ENCODE assay signal across 8 cellular contexts in the genomic region with DNA sequence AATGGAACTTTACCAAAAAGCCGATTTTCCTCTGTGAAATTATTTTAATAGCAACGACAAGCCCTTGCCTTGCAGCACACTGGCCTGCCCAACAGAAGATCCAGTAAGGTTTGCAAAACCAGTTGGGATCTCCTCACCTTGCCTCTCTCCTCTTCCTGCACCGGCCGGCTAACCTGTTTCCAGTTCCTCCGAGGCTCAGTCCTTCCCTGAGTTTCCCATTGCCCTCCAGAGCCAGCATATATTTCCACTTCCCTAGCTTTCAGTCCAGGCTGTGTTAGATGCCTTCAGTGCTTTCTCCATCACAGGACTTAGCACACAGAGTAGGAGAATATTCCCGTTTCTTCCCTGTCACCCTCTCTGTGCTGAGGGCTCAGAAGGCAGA.
A peak's percentile ranks its signal among the peaks of the same experiment; 100 is the strongest.
DNase-seq lines count a peak whose midpoint lies in the region; ATAC-seq, FAIRE-seq and TF ChIP-seq lines count a peak whose summit lies in the region.

No MANE protein-coding gene starts in this region.

- no peak for ATAC-seq in HG02981 (IDR thresholded peaks at IDR 0.05; ENCODE audit: unreplicated experiment)

- no peak for FAIRE-seq in HTR-8/SVneo (lab: Jason Lieb, UNC)

- H3K4me2 ChIP-seq in skeletal muscle satellite cell (ENCODE audit: low read length) = peak overlapping the region; percentile 89

- no peaks in the 10 kb centered on the region for H3K36me3 ChIP-seq in WERI-Rb-1
- no peaks in the 10 kb centered on the region for H3K36me3 ChIP-seq in iPS-15b (ENCODE audit: control insufficient read depth, insufficient read depth, low read length)
- no peaks in the 10 kb centered on the region for H3K36me3 ChIP-seq in skeletal muscle satellite cell (ENCODE audit: insufficient read depth, low read length)

- peak overlapping the region; percentile 69 for H3K27ac ChIP-seq in WERI-Rb-1

- no peaks in the 10 kb centered on the region for H3K27me3 ChIP-seq in WERI-Rb-1 (ENCODE audit: insufficient read depth, low read depth, severe bottlenecking)
- H3K27me3 ChIP-seq in iPS-15b (ENCODE audit: control insufficient read depth, insufficient read depth, low read length) = peaks cover 37% of the 10 kb centered on the region
- H3K27me3 ChIP-seq in skeletal muscle satellite cell (ENCODE audit: control insufficient read depth, insufficient read depth, low read length) = peaks cover 6% of the 10 kb centered on the region

- peaks cover 5% of the 10 kb centered on the region for H3K9me3 ChIP-seq in WERI-Rb-1 (ENCODE audit: severe bottlenecking)
- no peaks in the 10 kb centered on the region for H3K9me3 ChIP-seq in iPS-15b (ENCODE audit: control insufficient read depth, insufficient read depth, low read length)
- no peaks in the 10 kb centered on the region for H3K9me3 ChIP-seq in skeletal muscle satellite cell (replicated peaks; ENCODE audit: low read length)

- no peak for TF ChIP-seq CTCF in WERI-Rb-1 (IDR thresholded peaks at IDR 0.05; ENCODE audit: low read depth, low read length)

- H3K4me3 ChIP-seq in WERI-Rb-1 (ENCODE audit: low read depth, low read length) (peak overlapping the region; percentile 58), iPS-15b (ENCODE audit: low read depth, low read length) (peak overlapping the region; percentile 83), skeletal muscle satellite cell (ENCODE audit: low read length) (peak overlapping the region; percentile 74)

- H3K9ac ChIP-seq in iPS-15b (ENCODE audit: low read depth, low read length) = no peak overlapping the region
- H3K9ac ChIP-seq in skeletal muscle satellite cell (ENCODE audit: low read depth, low read length) = peak overlapping the region; percentile 72

- H3K4me1 ChIP-seq in iPS-15b (ENCODE audit: control insufficient read depth, insufficient read depth, low read length) (peaks cover 13% of the 10 kb centered on the region), skeletal muscle satellite cell (ENCODE audit: control insufficient read depth, insufficient read depth, low read length) (peaks cover 11% of the 10 kb centered on the region)

- DNase-seq in DMS153 treated with DMSO at 0.1 percent for 48 hours (lab: John Stamatoyannopoulos, UW; ENCODE audit: unreplicated experiment) = peak; percentile 8
- DNase-seq in DMS153 (lab: John Stamatoyannopoulos, UW) = no peak
- DNase-seq in WERI-Rb-1 = peak; percentile 51
- no peak for DNase-seq in HTR-8/SVneo (ENCODE audit: insufficient read length, low spot score)
- DNase-seq in amygdala (lab: John Stamatoyannopoulos, UW) = no peak

Comparison
In these comparisons a context has a peak if more than half of its experiments do, and no peak if none do; other contexts are left out.
1. DNase-seq: peak in DMS153 treated with DMSO at 0.1 percent for 48 hours (single experiment) and WERI-Rb-1 (single experiment); none in DMS153 (single experiment), HTR-8/SVneo (single experiment) and amygdala (0 of 56).
2. Peak in every context shown above with its lines, with median percentiles within 50 percentile points of each other: H3K4me3 ChIP-seq.